In the genomic region with DNA sequence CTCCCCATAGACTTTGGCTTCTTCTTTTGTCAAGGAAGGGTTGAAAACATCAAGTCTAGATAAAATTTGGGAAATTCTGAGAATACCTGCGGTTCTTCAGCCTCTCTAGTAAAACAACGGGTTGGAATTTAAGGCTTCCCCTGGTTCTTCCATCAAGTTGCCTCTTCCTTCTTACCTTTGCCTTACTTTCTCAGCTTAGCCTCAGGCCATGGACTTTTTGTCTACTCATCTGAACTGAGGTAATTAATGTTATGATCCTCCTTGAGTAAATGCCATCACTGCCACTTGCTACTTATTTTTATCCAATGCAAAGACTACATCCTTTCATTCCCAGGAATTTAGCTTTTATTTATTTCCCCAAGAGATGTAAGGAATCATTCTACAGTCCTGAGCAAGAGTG, we compare ENCODE assay signal across 24 cellular contexts.
"Had no signal": no experiment of that assay in that cellular context is flagged by ENCODE, and none has a peak within 500 bp of the region (broad histone marks: within the 10 kb centered on the region; RNA-seq: fewer than 3 reads in every experiment).

No MANE protein-coding gene starts in this region.

- H3K27me3 Mint-ChIP-seq: dendritic cell treated with granulocyte-macrophage colony-stimulating factor and Interleukin-4, amounts not matched to agents 40 ng/mL and 50 ng/mL, for 4 days; effector memory CD8-positive, alpha-beta T cell had no signal

- H3K36me3 ChIP-seq: colonic mucosa, esophagus muscularis mucosa, esophagus squamous epithelium, gastrocnemius medialis, gastroesophageal sphincter, heart left ventricle had no signal

- H3K9me3 ChIP-seq: colonic mucosa, esophagus muscularis mucosa, esophagus squamous epithelium, gastrocnemius medialis, gastroesophageal sphincter, heart left ventricle, heart right ventricle had no signal

- DNase-seq: colonic mucosa; cortex of kidney; dermis blood vessel endothelial cell; dorsolateral prefrontal cortex; effector CD4-positive, alpha-beta T cell; effector CD8-positive, alpha-beta T cell; effector memory CD4-positive, alpha-beta T cell; effector memory CD8-positive, alpha-beta T cell; endodermal cell; erythroblast; esophagus squamous epithelium; foreskin fibroblast; foreskin keratinocyte; foreskin melanocyte; gastrocnemius medialis; glutamatergic neuron; head of caudate nucleus; heart left ventricle; heart right ventricle had no signal

- H3K4me3 Mint-ChIP-seq: dendritic cell treated with granulocyte-macrophage colony-stimulating factor and Interleukin-4, amounts not matched to agents 40 ng/mL and 50 ng/mL, for 4 days; effector memory CD8-positive, alpha-beta T cell; endodermal cell had no signal

- H3K27me3 ChIP-seq: colonic mucosa, dorsolateral prefrontal cortex, esophagus muscularis mucosa, esophagus squamous epithelium, foreskin keratinocyte, gastrocnemius medialis, gastroesophageal sphincter, heart left ventricle, heart right ventricle had no signal

- H3K4me3 ChIP-seq: colonic mucosa, coronary artery, dorsolateral prefrontal cortex, esophagus muscularis mucosa, esophagus squamous epithelium, gastrocnemius medialis, gastroesophageal sphincter, heart left ventricle, heart right ventricle had no signal

- H3K27ac ChIP-seq: colonic mucosa, coronary artery, dorsolateral prefrontal cortex, epithelial cell of prostate, esophagus muscularis mucosa, esophagus squamous epithelium, foreskin keratinocyte, gastrocnemius medialis, gastroesophageal sphincter, heart left ventricle, heart right ventricle had no signal

- H3K9me3 Mint-ChIP-seq: dendritic cell treated with granulocyte-macrophage colony-stimulating factor and Interleukin-4, amounts not matched to agents 40 ng/mL and 50 ng/mL, for 4 days; endodermal cell had no signal

- H3K27ac Mint-ChIP-seq: dendritic cell treated with granulocyte-macrophage colony-stimulating factor and Interleukin-4, amounts not matched to agents 40 ng/mL and 50 ng/mL, for 4 days; effector memory CD8-positive, alpha-beta T cell; endodermal cell had no signal

- H3K4me1 Mint-ChIP-seq: endodermal cell had no signal

- H3K4me1 ChIP-seq: colonic mucosa, esophagus squamous epithelium, foreskin keratinocyte, gastrocnemius medialis had no signal
